In the genomic region with DNA sequence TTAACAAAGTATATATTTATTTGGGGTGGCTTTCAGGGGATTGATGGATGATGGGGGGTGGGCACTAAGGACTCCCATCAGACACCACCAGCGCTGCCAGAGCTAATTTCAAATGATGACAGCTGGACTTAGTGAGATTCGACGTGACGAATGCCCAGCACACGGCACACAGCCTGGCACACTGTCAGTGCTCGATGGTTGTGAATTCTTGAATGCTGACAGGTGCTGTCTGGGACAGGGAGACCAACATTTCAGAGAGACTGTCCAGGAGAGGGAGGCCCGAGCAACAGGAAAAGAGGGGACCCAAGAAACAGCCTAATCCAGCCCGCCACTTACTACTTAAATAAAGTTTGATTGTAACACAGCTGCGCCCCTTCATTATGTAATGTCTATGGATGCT, we compare ENCODE assay signal across 1 cellular context.
TF ChIP-seq lines count a peak whose summit lies in the region.

No MANE protein-coding gene starts in this region.

TF ChIP-seq in IMR-90, 13 proteins besides CTCF, POLR2A, EP300 and RAD21:
- TF ChIP-seq, protein P1, sequence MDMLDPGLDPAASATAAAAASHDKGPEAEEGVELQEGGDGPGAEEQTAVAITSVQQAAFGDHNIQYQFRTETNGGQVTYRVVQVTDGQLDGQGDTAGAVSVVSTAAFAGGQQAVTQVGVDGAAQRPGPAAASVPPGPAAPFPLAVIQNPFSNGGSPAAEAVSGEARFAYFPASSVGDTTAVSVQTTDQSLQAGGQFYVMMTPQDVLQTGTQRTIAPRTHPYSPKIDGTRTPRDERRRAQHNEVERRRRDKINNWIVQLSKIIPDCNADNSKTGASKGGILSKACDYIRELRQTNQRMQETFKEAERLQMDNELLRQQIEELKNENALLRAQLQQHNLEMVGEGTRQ (IDR thresholded peaks at IDR 0.05; ENCODE audit: low read depth, low read length) = no peak
- no peak for TF ChIP-seq NFE2L2 (IDR thresholded peaks at IDR 0.05; ENCODE audit: low read depth, low read length)
- no peak for TF ChIP-seq SMC3 (IDR thresholded peaks at IDR 0.05; ENCODE audit: low read depth, low read length)
- TF ChIP-seq ELK1 (IDR thresholded peaks at IDR 0.05; ENCODE audit: borderline replicate concordance, low read depth, low read length) = no peak
- no peak for TF ChIP-seq CEBPB (IDR thresholded peaks at IDR 0.05; ENCODE audit: low read depth, low read length)
- no peak for TF ChIP-seq BHLHE40 (IDR thresholded peaks at IDR 0.05; ENCODE audit: low read depth, low read length)
- no peak for TF ChIP-seq MAFK (IDR thresholded peaks at IDR 0.05; ENCODE audit: low read depth, low read length)
- TF ChIP-seq RFX5 (IDR thresholded peaks at IDR 0.05; ENCODE audit: low read depth, low read length) = no peak
- no peak for TF ChIP-seq CHD1 (IDR thresholded peaks at IDR 0.05; ENCODE audit: low read depth, low read length)
- no peak for TF ChIP-seq MXI1 (IDR thresholded peaks at IDR 0.05; ENCODE audit: borderline replicate concordance, low read depth, low read length)
- no peak for TF ChIP-seq FOS (IDR thresholded peaks at IDR 0.05; ENCODE audit: low read depth, low read length)
- TF ChIP-seq MAZ (IDR thresholded peaks at IDR 0.05; ENCODE audit: borderline replicate concordance, low read depth, low read length) = no peak
- no peak for TF ChIP-seq RCOR1 (IDR thresholded peaks at IDR 0.05; ENCODE audit: insufficient replicate concordance, low read length)
